Comparison of ENCODE assay signal across 8 cellular contexts in genomic region chr13:41193919-41194824, GRCh38. TPM values are rescaled to one million over a fixed set of nuclear protein-coding genes. Genes with fewer than 3 reads are reported as not detected.
DNase-seq lines count a peak whose midpoint lies in the region; ATAC-seq, FAIRE-seq and TF ChIP-seq lines count a peak whose summit lies in the region.

A gene with protein sequence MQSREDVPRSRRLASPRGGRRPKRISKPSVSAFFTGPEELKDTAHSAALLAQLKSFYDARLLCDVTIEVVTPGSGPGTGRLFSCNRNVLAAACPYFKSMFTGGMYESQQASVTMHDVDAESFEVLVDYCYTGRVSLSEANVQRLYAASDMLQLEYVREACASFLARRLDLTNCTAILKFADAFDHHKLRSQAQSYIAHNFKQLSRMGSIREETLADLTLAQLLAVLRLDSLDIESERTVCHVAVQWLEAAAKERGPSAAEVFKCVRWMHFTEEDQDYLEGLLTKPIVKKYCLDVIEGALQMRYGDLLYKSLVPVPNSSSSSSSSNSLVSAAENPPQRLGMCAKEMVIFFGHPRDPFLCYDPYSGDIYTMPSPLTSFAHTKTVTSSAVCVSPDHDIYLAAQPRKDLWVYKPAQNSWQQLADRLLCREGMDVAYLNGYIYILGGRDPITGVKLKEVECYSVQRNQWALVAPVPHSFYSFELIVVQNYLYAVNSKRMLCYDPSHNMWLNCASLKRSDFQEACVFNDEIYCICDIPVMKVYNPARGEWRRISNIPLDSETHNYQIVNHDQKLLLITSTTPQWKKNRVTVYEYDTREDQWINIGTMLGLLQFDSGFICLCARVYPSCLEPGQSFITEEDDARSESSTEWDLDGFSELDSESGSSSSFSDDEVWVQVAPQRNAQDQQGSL (minus strand): TSS chr13:41194569. CDS start chr13:41194257, 312 bp downstream.

- peak within 1 kb of the TSS; percentile 49; the same call in 1 of the 2 replicates for H3K9ac ChIP-seq in MM.1S (ENCODE audit: low read length)

- peak within 1 kb of the TSS; percentile 21; the same call in 1 of the 2 replicates for H3K27ac ChIP-seq in MM.1S (ENCODE audit: low read length)

- peaks cover 21 to 23% of the 10 kb centered on the region in 2 donors for H3K4me1 Mint-ChIP-seq in natural killer cell treated with Interleukin-12 subunit alpha and Interleukin-12 subunit beta and Interleukin-15 and Interleukin-18, amount 100 ng/mL, for 72 hours (ENCODE audit: low read depth in 2 of 2)

- no peak for TF ChIP-seq CTCF in MM.1S (IDR thresholded peaks at IDR 0.05; ENCODE audit: low read length)
- no peak for TF ChIP-seq CTCF in fibroblast of the aortic adventitia (IDR thresholded peaks at IDR 0.05; ENCODE audit: insufficient read depth, low read length)

- H3K79me2 ChIP-seq in MM.1S (ENCODE audit: low read length): no peaks in the 10 kb centered on the region

- H2AFZ ChIP-seq in MM.1S (ENCODE audit: low read length): peak within 1 kb of the TSS; percentile 85

- H3K27me3 Mint-ChIP-seq in natural killer cell treated with Interleukin-12 subunit alpha and Interleukin-12 subunit beta and Interleukin-15 and Interleukin-18, amount 100 ng/mL, for 72 hours: no peaks in the 10 kb centered on the region

- no peaks in the 10 kb centered on the region for H4K20me1 ChIP-seq in MM.1S (ENCODE audit: insufficient read depth, low read length)

- H3K27me3 ChIP-seq in MM.1S (replicated peaks; ENCODE audit: insufficient read depth, low read length): no peaks in the 10 kb centered on the region

- DNase-seq in HCEC 1CT: peak; percentile 97
- peak; percentile 81 for DNase-seq in MM.1S
- peak; percentile 73 for DNase-seq in SHP77 treated with DMSO at 0.1 percent for 48 hours (lab: John Stamatoyannopoulos, UW)
- DNase-seq in activated effector memory CD4-positive, alpha-beta T cell treated with anti-CD3 and anti-CD28 coated beads, Interleukin-2, amount 50 U/mL, for 16 hours: peak; percentile 97
- DNase-seq in fibroblast of the aortic adventitia (ENCODE audit: low read depth): peak; percentile 96
- DNase-seq in natural killer cell treated with Interleukin-12 subunit alpha and Interleukin-12 subunit beta and Interleukin-15 and Interleukin-18, amount 100 ng/mL, for 72 hours (ENCODE audit: low spot score): peak; percentile 98
- DNase-seq in stimulated activated naive CD4-positive, alpha-beta T cell treated with Interleukin-2 at 50 U/mL for 16 hours (lab: John Stamatoyannopoulos, UW): peak; percentile 95

- no peaks in the 10 kb centered on the region; the same call in 1 of the 2 replicates for H3F3A ChIP-seq in MM.1S (ENCODE audit: insufficient read depth, low read length)

- H3K9me2 ChIP-seq in MM.1S (replicated peaks; ENCODE audit: insufficient read depth, low read length): no peaks in the 10 kb centered on the region

- no peaks in the 10 kb centered on the region for H3K36me3 ChIP-seq in MM.1S (replicated peaks; ENCODE audit: insufficient read depth, low read length)

- peak; percentile 100 for ATAC-seq in natural killer cell treated with Interleukin-12 subunit alpha and Interleukin-12 subunit beta and Interleukin-15 and Interleukin-18, amount 100 ng/mL, for 72 hours

- no peaks in the 10 kb centered on the region for H3K4me1 ChIP-seq in MM.1S (ENCODE audit: low read length)

- peak within 1 kb of the TSS; percentile 79 for H3K4me3 ChIP-seq in MM.1S (ENCODE audit: low read length)
- H3K4me3 ChIP-seq in fibroblast of the aortic adventitia (ENCODE audit: low read depth, low read length): peak within 1 kb of the TSS; percentile 71

- no peaks in the 10 kb centered on the region for H3K9me3 ChIP-seq in MM.1S (replicated peaks; ENCODE audit: insufficient read depth, low read length)

- H3K4me3 Mint-ChIP-seq in natural killer cell treated with Interleukin-12 subunit alpha and Interleukin-12 subunit beta and Interleukin-15 and Interleukin-18, amount 100 ng/mL, for 72 hours: peak within 1 kb of the TSS; percentile 95

- H3K9me3 Mint-ChIP-seq in natural killer cell treated with Interleukin-12 subunit alpha and Interleukin-12 subunit beta and Interleukin-15 and Interleukin-18, amount 100 ng/mL, for 72 hours: no peaks in the 10 kb centered on the region

- H3K36me3 Mint-ChIP-seq in natural killer cell treated with Interleukin-12 subunit alpha and Interleukin-12 subunit beta and Interleukin-15 and Interleukin-18, amount 100 ng/mL, for 72 hours: peaks cover 6% of the 10 kb centered on the region

- peak; percentile 95 for FAIRE-seq in G401.6 (lab: Jason Lieb, UNC)

- H3K27ac Mint-ChIP-seq in natural killer cell treated with Interleukin-12 subunit alpha and Interleukin-12 subunit beta and Interleukin-15 and Interleukin-18, amount 100 ng/mL, for 72 hours: peak within 1 kb of the TSS; percentile 82 to 93

- H3K4me2 ChIP-seq in MM.1S (ENCODE audit: low read depth, low read length): peak within 1 kb of the TSS; percentile 54

RNA-seq across cellular contexts. Expression of the gene that starts here (rescaled TPM):
- 4.9 and 7.8 TPM in 2 replicates for total RNA-seq in fibroblast of the aortic adventitia (ENCODE audit: low replicate concordance)
- 1 to 10 TPM; 4.1 to 5.3 TPM for total RNA-seq in natural killer cell treated with Interleukin-12 subunit alpha and Interleukin-12 subunit beta and Interleukin-15 and Interleukin-18, amount 100 ng/mL, for 72 hours

Comparison
In these comparisons a context has a peak if more than half of its experiments do, and no peak if none do; other contexts are left out.
1. Peak in every context shown above with its lines: DNase-seq, ATAC-seq, H3K4me3 ChIP-seq and H3K27ac ChIP-seq.